ENCODE assay signal across 9 cellular contexts in genomic region chr5:149999359-149999758, GRCh38. TPM values are rescaled to one million over a fixed set of nuclear protein-coding genes. Genes with fewer than 3 reads are reported as not detected.
A peak's percentile ranks its signal among the peaks of the same experiment; 100 is the strongest.
DNase-seq lines count a peak whose midpoint lies in the region; ATAC-seq and TF ChIP-seq lines count a peak whose summit lies in the region.
"Had no signal": no experiment of that assay in that cellular context is flagged by ENCODE, and none has a peak within 500 bp of the region (broad histone marks: within the 10 kb centered on the region; RNA-seq: fewer than 3 reads in every experiment).

No MANE protein-coding gene starts in this region.

- H3K9me3 Mint-ChIP-seq in T-helper 1 cell treated with Interleukin-12 subunit alpha and Interleukin-12 subunit beta and Interleukin-4 antibody, amounts not matched to agents 30 μg/mL and 1 μg/mL, for 36 hours, result no peaks in the 10 kb centered on the region
- no peaks in the 10 kb centered on the region for H3K9me3 Mint-ChIP-seq in activated B cell treated with CpG ODN at 0.5 μM for 24 hours
- H3K9me3 Mint-ChIP-seq in stimulated activated naive CD8-positive, alpha-beta T cell treated with anti-CD3 and anti-CD28 coated beads, Interleukin-15, amount 100 ng/mL, for 72 hours, result no peaks in the 10 kb centered on the region

- POLR2A ChIA-PET in activated B cell treated with CpG ODN at 0.5 μM for 24 hours (lab: Charles Lee), result interaction anchor here (0.6 to 2.6 kb wide), 5 partner anchors 9 to 1071 kb away, joined by 4 to 39 read pairs (median 6); partner anchors contain the start of genes CD74, CSNK1A1 and SLC26A2

- intact Hi-C loops in activated B cell treated with CpG ODN at 0.5 μM for 24 hours (cut with micrococcal nuclease), result no loop called here

- no peaks in the 10 kb centered on the region for H3K27me3 Mint-ChIP-seq in T-helper 1 cell treated with Interleukin-12 subunit alpha and Interleukin-12 subunit beta and Interleukin-4 antibody, amounts not matched to agents 30 μg/mL and 1 μg/mL, for 36 hours (ENCODE audit: low read depth)
- H3K27me3 Mint-ChIP-seq in activated B cell treated with CpG ODN at 0.5 μM for 24 hours, result no peaks in the 10 kb centered on the region
- no peaks in the 10 kb centered on the region for H3K27me3 Mint-ChIP-seq in stimulated activated naive CD8-positive, alpha-beta T cell treated with anti-CD3 and anti-CD28 coated beads, Interleukin-15, amount 100 ng/mL, for 72 hours

- CTCF ChIA-PET in activated B cell treated with CpG ODN at 0.5 μM for 24 hours (lab: Charles Lee), result interaction anchor here (1.0 to 2.8 kb wide), 3 partner anchors 9 to 165 kb away, joined by 3 to 10 read pairs (median 9); no protein-coding TSS in a partner anchor

- H3K4me3 Mint-ChIP-seq in T-helper 1 cell treated with Interleukin-12 subunit alpha and Interleukin-12 subunit beta and Interleukin-4 antibody, amounts not matched to agents 30 μg/mL and 1 μg/mL, for 36 hours, result peak overlapping the region; percentile 85
- H3K4me3 Mint-ChIP-seq in activated B cell treated with CpG ODN at 0.5 μM for 24 hours, result peak overlapping the region; percentile 95
- peak overlapping the region; percentile 78 to 97 for H3K4me3 Mint-ChIP-seq in stimulated activated naive CD8-positive, alpha-beta T cell treated with anti-CD3 and anti-CD28 coated beads, Interleukin-15, amount 100 ng/mL, for 72 hours

- DNase-seq in T-helper 1 cell (no peak), activated B cell treated with CpG ODN at 0.5 μM for 24 hours (no peak), glomerular visceral epithelial cell (ENCODE audit: extremely low spot score) (peak; percentile 12), DMS53 (lab: John Stamatoyannopoulos, UW) (no peak), DMS53 treated with DMSO at 0.1 percent for 48 hours (lab: John Stamatoyannopoulos, UW; ENCODE audit: unreplicated experiment) (no peak)
- DNase-seq in stimulated activated naive CD8-positive, alpha-beta T cell treated with anti-CD3 and anti-CD28 coated beads, Interleukin-15, amount 100 ng/mL, for 72 hours, result no peak
- DNase-seq: activated CD8-positive, alpha-beta memory T cell treated with anti-CD3 and anti-CD28 coated beads for 24 hours had no signal

- H3K4me1 Mint-ChIP-seq in T-helper 1 cell treated with Interleukin-12 subunit alpha and Interleukin-12 subunit beta and Interleukin-4 antibody, amounts not matched to agents 30 μg/mL and 1 μg/mL, for 36 hours (ENCODE audit: low read depth), result peaks cover 32% of the 10 kb centered on the region
- peaks cover 28% of the 10 kb centered on the region for H3K4me1 Mint-ChIP-seq in activated B cell treated with CpG ODN at 0.5 μM for 24 hours
- peaks cover 35% of the 10 kb centered on the region for H3K4me1 Mint-ChIP-seq in stimulated activated naive CD8-positive, alpha-beta T cell treated with anti-CD3 and anti-CD28 coated beads, Interleukin-15, amount 100 ng/mL, for 72 hours

- peak overlapping the region; percentile 88 for H3K27ac Mint-ChIP-seq in T-helper 1 cell treated with Interleukin-12 subunit alpha and Interleukin-12 subunit beta and Interleukin-4 antibody, amounts not matched to agents 30 μg/mL and 1 μg/mL, for 36 hours
- H3K27ac Mint-ChIP-seq in activated B cell treated with CpG ODN at 0.5 μM for 24 hours, result peak overlapping the region; percentile 91
- H3K27ac Mint-ChIP-seq in stimulated activated naive CD8-positive, alpha-beta T cell treated with anti-CD3 and anti-CD28 coated beads, Interleukin-15, amount 100 ng/mL, for 72 hours, result peak overlapping the region; percentile 55 to 96

- TF ChIP-seq CTCF in activated B cell treated with CpG ODN at 0.5 μM for 24 hours (IDR thresholded peaks at IDR 0.05), result no peak

- peaks cover 13% of the 10 kb centered on the region for H3K36me3 Mint-ChIP-seq in T-helper 1 cell treated with Interleukin-12 subunit alpha and Interleukin-12 subunit beta and Interleukin-4 antibody, amounts not matched to agents 30 μg/mL and 1 μg/mL, for 36 hours (ENCODE audit: low read depth)
- peaks cover 32% of the 10 kb centered on the region for H3K36me3 Mint-ChIP-seq in activated B cell treated with CpG ODN at 0.5 μM for 24 hours (ENCODE audit: low read depth)

- ATAC-seq in activated B cell treated with CpG ODN at 0.5 μM for 24 hours (ENCODE audit: low read depth) (no peak), HG02678 (IDR thresholded peaks at IDR 0.05; ENCODE audit: unreplicated experiment) (no peak)
- no peak for ATAC-seq in stimulated activated naive CD8-positive, alpha-beta T cell treated with anti-CD3 and anti-CD28 coated beads, Interleukin-15, amount 100 ng/mL, for 72 hours

RNA-seq across cellular contexts. Expression of gene TIGD6, which starts 1.1 kb away (rescaled TPM):
- total RNA-seq in activated B cell treated with CpG ODN at 0.5 μM for 24 hours, result 3.5 and 4.2 TPM in 2 replicates

RNA-seq across cellular contexts. Expression of gene HMGXB3, which starts 1.2 kb away (rescaled TPM):
- total RNA-seq in activated B cell treated with CpG ODN at 0.5 μM for 24 hours, result 28.5 and 36.8 TPM in 2 replicates

RNA-seq across cellular contexts. Expression of gene SLC26A2, which starts 38.8 kb away (rescaled TPM):
- total RNA-seq in activated B cell treated with CpG ODN at 0.5 μM for 24 hours, result 8.9 and 11.0 TPM in 2 replicates

RNA-seq across cellular contexts. Expression of gene PDE6A, which starts 54.8 kb away (rescaled TPM):
- not detected in 2 replicates for total RNA-seq in activated B cell treated with CpG ODN at 0.5 μM for 24 hours
